In genomic region chr5:95554647-95555548, GRCh38 we compare ENCODE assay signal across 8 cellular contexts. TPM values are rescaled to one million over a fixed set of nuclear protein-coding genes. Genes with fewer than 3 reads are reported as not detected.
A peak's percentile ranks its signal among the peaks of the same experiment; 100 is the strongest.
DNase-seq lines count a peak whose midpoint lies in the region; TF ChIP-seq lines count a peak whose summit lies in the region.

Gene ARSK (plus strand): TSS chr5:95555101. CDS start chr5:95555279, 178 bp downstream.
Gene SKIC3 (minus strand): TSS chr5:95554977. CDS start chr5:95547150, 7,827 bp downstream.

- H3K9me2 ChIP-seq in Loucy (replicated peaks; ENCODE audit: low read depth, low read length) (no peaks in the 10 kb centered on the region), neural cell (ENCODE audit: insufficient read depth, low read length) (no peaks in the 10 kb centered on the region)

- peak; percentile 70 for TF ChIP-seq RAD21 in neural cell (conservative IDR thresholded peaks at IDR 0.05)

- H3K36me3 ChIP-seq in ES-I3 (ENCODE audit: insufficient read depth, low read length) (no peaks in the 10 kb centered on the region), H7 (replicated peaks; ENCODE audit: control insufficient read depth, insufficient read depth, low read length) (peaks cover 2% of the 10 kb centered on the region), Loucy (ENCODE audit: insufficient read depth, low read length) (no peaks in the 10 kb centered on the region), neural cell (ENCODE audit: insufficient read depth, low read length) (no peaks in the 10 kb centered on the region), stomach (peaks cover 0 to 9% (median 6%) of the 10 kb centered on the region in 4 donors)

- H2AFZ ChIP-seq in Loucy (ENCODE audit: low read length) (peak within 1 kb of the TSS; percentile 97), neural cell (ENCODE audit: low read depth, low read length) (peak within 1 kb of the TSS; percentile 58)

- H3K27ac ChIP-seq in neural cell (ENCODE audit: low read length) (peak within 1 kb of the TSS; percentile 86), stomach (peak within 1 kb of the TSS; percentile 93 to 98 (median 94))

- H4K20me1 ChIP-seq in Loucy (ENCODE audit: insufficient read depth, low read length, poor library complexity, severe bottlenecking) (peaks cover 10% of the 10 kb centered on the region), neural cell (ENCODE audit: insufficient read depth) (no peaks in the 10 kb centered on the region)

- TF ChIP-seq CTCF in Loucy (conservative IDR thresholded peaks at IDR 0.05; ENCODE audit: low read length) (peak; percentile 44), fibroblast of villous mesenchyme (IDR thresholded peaks at IDR 0.05; ENCODE audit: insufficient read depth, low read depth, low read length) (peak; percentile 44), neural cell (IDR thresholded peaks at IDR 0.05; ENCODE audit: poor library complexity, severe bottlenecking) (peak; percentile 65), stomach (IDR thresholded peaks at IDR 0.05) (peak in 4 of 7 experiments; percentile 16 to 53 (median 30))

- 0 to 1% (median 0%) methylated on average over 59 to 63 of the region's 63 CpGs for WGBS in stomach, 5 donors

- TF ChIP-seq EP300 in neural cell (conservative IDR thresholded peaks at IDR 0.05; ENCODE audit: poor library complexity, severe bottlenecking) (no peak), stomach (IDR thresholded peaks at IDR 0.05) (no peak)

- H3K9ac ChIP-seq in ES-I3 (ENCODE audit: low read depth, low read length) (peak within 1 kb of the TSS; percentile 91), Loucy (ENCODE audit: low read depth, low read length, poor library complexity, severe bottlenecking) (peak within 1 kb of the TSS; percentile 76), neural cell (ENCODE audit: low read length) (peak within 1 kb of the TSS; percentile 70)

- H3K4me3 ChIP-seq in H7 (ENCODE audit: insufficient read depth, low read depth, low read length) (peak within 1 kb of the TSS; percentile 76), Loucy (ENCODE audit: low read length, poor library complexity, severe bottlenecking) (peak within 1 kb of the TSS; percentile 94), fibroblast of villous mesenchyme (ENCODE audit: low read depth, low read length) (peak within 1 kb of the TSS; percentile 97), neural cell (ENCODE audit: low read length) (peak within 1 kb of the TSS; percentile 77), stomach (peak within 1 kb of the TSS; percentile 76 to 87 (median 82))

- no peaks in the 10 kb centered on the region for H3K4me1 ChIP-seq in ES-I3 (ENCODE audit: insufficient read depth, low read length)
- H3K4me1 ChIP-seq in Loucy (ENCODE audit: insufficient read depth, low read length, poor library complexity, severe bottlenecking), result peaks cover 47% of the 10 kb centered on the region
- peaks cover 9 to 49% (median 32%) of the 10 kb centered on the region in 4 donors for H3K4me1 ChIP-seq in stomach

- H3K79me2 ChIP-seq in Loucy (ENCODE audit: insufficient read depth, low read length), result peaks cover 52% of the 10 kb centered on the region
- H3K79me2 ChIP-seq in neural cell (replicated peaks; ENCODE audit: insufficient read depth, low read length), result peaks cover 30% of the 10 kb centered on the region

- TF ChIP-seq POLR2A in Raji (IDR thresholded peaks at IDR 0.05; ENCODE audit: insufficient read depth, low read depth, low read length), result peak; percentile 81
- peak in 2 of 4 donors; percentile 86 to 91 for TF ChIP-seq POLR2A in stomach (IDR thresholded peaks at IDR 0.05)

- H3F3A ChIP-seq in Loucy (ENCODE audit: low read depth), result no peaks in the 10 kb centered on the region
- H3F3A ChIP-seq in neural cell (ENCODE audit: insufficient read depth, low read length, poor library complexity, severe bottlenecking), result no peaks in the 10 kb centered on the region

- peak within 1 kb of the TSS; percentile 98 for H3K4me2 ChIP-seq in Loucy (ENCODE audit: low read depth, low read length, poor library complexity, severe bottlenecking)
- peak within 1 kb of the TSS; percentile 87 for H3K4me2 ChIP-seq in neural cell (ENCODE audit: low read length)

- H3K27me3 ChIP-seq in H7 (ENCODE audit: control insufficient read depth, insufficient read depth, low read length) (no peaks in the 10 kb centered on the region), Loucy (ENCODE audit: insufficient read depth, low read length, poor library complexity, severe bottlenecking) (no peaks in the 10 kb centered on the region), neural cell (ENCODE audit: insufficient read depth, low read depth, low read length) (no peaks in the 10 kb centered on the region), stomach (no peaks in the 10 kb centered on the region)

- intact Hi-C loops in stomach (cut with DNase I; ENCODE audit: low total_unique reads), result no loop called here

- H3K9me3 ChIP-seq in ES-I3 (ENCODE audit: control insufficient read depth, insufficient read depth, low read length) (no peaks in the 10 kb centered on the region), Loucy (ENCODE audit: insufficient read depth, low read depth, low read length) (no peaks in the 10 kb centered on the region), neural cell (ENCODE audit: low read length) (no peaks in the 10 kb centered on the region), stomach (no peaks in the 10 kb centered on the region)

- DNase-seq in H7 (peak; percentile 86), activated gamma-delta T cell (lab: John Stamatoyannopoulos, UW) (peak; percentile 62), fibroblast of villous mesenchyme (ENCODE audit: low read depth) (peak; percentile 99), stomach (peak; percentile 96)

TF ChIP-seq in neural cell, 6 proteins besides CTCF, POLR2A, EP300 and RAD21:
- TF ChIP-seq POLR2AphosphoS5 (IDR thresholded peaks at IDR 0.05) (peak; percentile 89), MXI1 (conservative IDR thresholded peaks at IDR 0.05; ENCODE audit: poor library complexity, severe bottlenecking) (peak; percentile 86), EZH2 (IDR thresholded peaks at IDR 0.05; ENCODE audit: borderline replicate concordance, insufficient read depth, low read length, poor library complexity, severe bottlenecking) (no peak), TAF1 (IDR thresholded peaks at IDR 0.05; ENCODE audit: low read depth) (peak; percentile 85), REST (IDR thresholded peaks at IDR 0.05; ENCODE audit: borderline replicate concordance) (peak; percentile 18), SMC3 (conservative IDR thresholded peaks at IDR 0.05; ENCODE audit: poor library complexity) (peak; percentile 80)

RNA-seq across cellular contexts. Expression of gene ARSK, which starts in this region (rescaled TPM):
- total RNA-seq in H7 (2014; rRNA removed; shearing (Covaris generic)), result 13.6 and 17.6 TPM in 2 replicates
- total RNA-seq in fibroblast of villous mesenchyme (12.6 and 21.6 TPM in 2 replicates), stomach (10 to 100 TPM in 2 of 5 donors, 1 to 10 TPM in 2, not detected in 1; 4.3 to 68.3 (median 8.0) TPM)
- polyA plus RNA-seq in neural cell (2.8 and 3.7 TPM in 2 replicates), stomach (1 to 10 TPM; 2.9 to 6.1 (median 3.8) TPM)
- polyA minus RNA-seq in neural cell, result 3.9 and 4.7 TPM in 2 replicates

RNA-seq across cellular contexts. Expression of gene SKIC3, which starts in this region (rescaled TPM):
- total RNA-seq in H7 (2014; rRNA removed; shearing (Covaris generic)), result 52.9 and 81.5 TPM in 2 replicates
- 144 and 191 TPM in 2 replicates for total RNA-seq in fibroblast of villous mesenchyme
- polyA plus RNA-seq in neural cell, result 119 and 145 TPM in 2 replicates
- 185 and 213 TPM in 2 replicates for polyA minus RNA-seq in neural cell
- 100 to 1,000 TPM in 3 of 5 donors, 10 to 100 TPM in 2; 25.2 to 181 (median 110) TPM for total RNA-seq in stomach
- 10 to 100 TPM; 12.5 to 14.3 (median 13.7) TPM for polyA plus RNA-seq in stomach

Comparison
In these comparisons a context has a peak if more than half of its experiments do, and no peak if none do; other contexts are left out.
1. Peak in every context shown above with its lines: DNase-seq, H3K4me3 ChIP-seq and H3K27ac ChIP-seq.